In the genomic region with DNA sequence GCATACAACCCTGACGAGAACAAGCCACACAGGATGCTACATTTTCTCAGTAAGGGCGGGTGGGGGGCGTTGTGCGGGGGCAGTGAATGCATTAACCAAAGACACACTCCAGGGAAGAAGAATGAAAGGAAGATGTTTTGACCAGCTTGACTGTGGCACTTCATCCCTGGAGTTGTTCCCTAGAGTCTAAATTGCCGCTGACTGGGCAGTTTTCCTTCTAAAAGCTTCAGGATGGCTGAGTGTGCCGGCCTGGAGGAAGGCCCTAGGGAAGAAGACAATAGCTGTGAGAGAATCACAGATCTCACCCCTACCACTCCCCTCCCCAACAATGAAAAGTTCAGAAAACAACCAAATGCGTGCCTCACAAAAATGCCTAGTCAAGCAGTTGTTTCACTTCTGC, we compare ENCODE assay signal across 16 cellular contexts.
"Had no signal": no experiment of that assay in that cellular context is flagged by ENCODE, and none has a peak within 500 bp of the region (broad histone marks: within the 10 kb centered on the region; RNA-seq: fewer than 3 reads in every experiment).

No MANE protein-coding gene starts in this region.

- H3K4me1 ChIP-seq: right atrium auricular region had no signal

- DNase-seq: activated CD4-positive, alpha-beta T cell treated with anti-CD3 and anti-CD28 coated beads, Interleukin-2, amount 50 U/mL, for 1 hour; activated CD4-positive, CD25-positive, alpha-beta regulatory T cell; activated naive CD8-positive, alpha-beta T cell treated with anti-CD3 and anti-CD28 coated beads, Interleukin-2, amount 10 ng/mL, durations not matched to agents 7 days and 5 days; brain microvascular endothelial cell; effector CD8-positive, alpha-beta T cell; foreskin fibroblast; kidney glomerular epithelial cell; mesenchymal stem cell; natural killer cell; occipital lobe; stimulated activated CD4-positive, alpha-beta T cell treated with anti-CD3 and anti-CD28 coated beads, Interleukin-4, amount 100 ng/mL, for 24 hours; stimulated activated naive CD4-positive, alpha-beta T cell treated with Interleukin-2 at 50 U/mL for 16 hours; substantia nigra; transverse colon had no signal

- H3K36me3 ChIP-seq: brain microvascular endothelial cell, right atrium auricular region, transverse colon had no signal

- H3K27me3 ChIP-seq: brain microvascular endothelial cell, right atrium auricular region, transverse colon had no signal

- H3K27ac ChIP-seq: brain microvascular endothelial cell, right atrium auricular region, skin epidermis, transverse colon had no signal

- H3K9me3 ChIP-seq: right atrium auricular region, transverse colon had no signal

- H3K4me3 ChIP-seq: right atrium auricular region, skin epidermis, transverse colon had no signal

- ATAC-seq: natural killer cell had no signal
